Comparison of ENCODE assay signal across 11 cellular contexts in genomic region chr20:31579941-31580651, GRCh38. TPM values are rescaled to one million over a fixed set of nuclear protein-coding genes. Genes with fewer than 3 reads are reported as not detected.
DNase-seq lines count a peak whose midpoint lies in the region; TF ChIP-seq lines count a peak whose summit lies in the region.
"Not testable (repeated sequence)": the region's sequence is repeated elsewhere in the genome, so short reads cannot be mapped to it uniquely, and the experiment has no call there.
"Had no signal": no experiment of that assay in that cellular context is flagged by ENCODE, and none has a peak within 500 bp of the region (broad histone marks: within the 10 kb centered on the region; RNA-seq: fewer than 3 reads in every experiment).

No MANE protein-coding gene starts in this region.

- H3K36me3 Mint-ChIP-seq in brain, neural progenitor cell: not testable (repeated sequence)

- H3K56ac ChIP-seq in mesendoderm (ENCODE audit: low read length) = peak overlapping the region; percentile 31

- H3K27ac Mint-ChIP-seq in brain (peak overlapping the region in 4 of 5 experiments; percentile 6 to 74 (median 46)), neural progenitor cell (peak overlapping the region; percentile 96)

- H3K9me3 ChIP-seq in GM23248 (ENCODE audit: low read depth); HUES6 (ENCODE audit: control insufficient read depth, insufficient read depth, low read depth, low read length); SK-N-MC (ENCODE audit: low read depth, low read length); hepatocyte (ENCODE audit: low read depth); neural progenitor cell (ENCODE audit: low read depth): not testable (repeated sequence)

- not testable (repeated sequence) for H4K5ac ChIP-seq in mesendoderm (ENCODE audit: low read length)

- not testable (repeated sequence) for H3K23ac ChIP-seq in mesendoderm (ENCODE audit: low read length)

- H3K9me3 Mint-ChIP-seq in brain, neural progenitor cell: not testable (repeated sequence)

- H2BK15ac ChIP-seq in mesendoderm (replicated peaks; ENCODE audit: low read depth) = peak overlapping the region; percentile 37

- not testable (repeated sequence) for H3K9me2 ChIP-seq in GM23248 (ENCODE audit: insufficient read depth); hepatocyte (replicated peaks; ENCODE audit: insufficient read depth)

- H3K27ac ChIP-seq in GM23248 (0 out of 2 replicates have a peak overlapping the region, but pooled peaks have one; percentile 26), HUES6 (ENCODE audit: low read depth, low read length) (peak overlapping the region; percentile 46), SK-N-MC (peak overlapping the region; percentile 61; the same call in 1 of the 2 replicates), mesendoderm (ENCODE audit: low read depth, low read length) (peak overlapping the region; percentile 48), neural progenitor cell (peak overlapping the region; percentile 39)
- H3K27ac ChIP-seq in hepatocyte = not testable (repeated sequence)

- H3K4me3 Mint-ChIP-seq in brain, neural progenitor cell: not testable (repeated sequence)

- H3K4me3 ChIP-seq in GM23248; HUES6 (ENCODE audit: low read depth, low read length); SK-N-MC; hepatocyte; mesendoderm (ENCODE audit: low read length); neural progenitor cell: not testable (repeated sequence)

- not testable (repeated sequence) for H3K4me2 ChIP-seq in GM23248 (ENCODE audit: unreplicated experiment); hepatocyte; mesendoderm (ENCODE audit: low read length); neural progenitor cell

- not testable (repeated sequence) for H4K20me1 ChIP-seq in GM23248 (ENCODE audit: insufficient read depth); hepatocyte (ENCODE audit: insufficient read depth, poor library complexity, severe bottlenecking); neural progenitor cell (ENCODE audit: low read depth)

- TF ChIP-seq CTCF in brain (conservative IDR thresholded peaks at IDR 0.05); hepatocyte (IDR thresholded peaks at IDR 0.05; ENCODE audit: poor library complexity); neural progenitor cell (IDR thresholded peaks at IDR 0.05): not testable (repeated sequence)

- H3F3A ChIP-seq in GM23248 (ENCODE audit: insufficient read depth) = not testable (repeated sequence)
- peaks cover 26% of the 10 kb centered on the region for H3F3A ChIP-seq in neural progenitor cell (ENCODE audit: low read depth)

- not testable (repeated sequence) for H4K8ac ChIP-seq in mesendoderm (ENCODE audit: low read depth, low read length)

- H3K36me3 ChIP-seq in GM23248 (ENCODE audit: low read depth); HUES6 (ENCODE audit: control insufficient read depth, insufficient read depth, low read length); SK-N-MC (ENCODE audit: insufficient read depth, low read length); hepatocyte (replicated peaks; ENCODE audit: insufficient read depth, low read depth); mesendoderm (ENCODE audit: control insufficient read depth, insufficient read depth, low read length); neural progenitor cell: not testable (repeated sequence)

- not testable (repeated sequence) for H3K27me3 ChIP-seq in GM23248 (replicated peaks; ENCODE audit: insufficient read depth); HUES6 (ENCODE audit: control insufficient read depth, insufficient read depth, low read length); hepatocyte; mesendoderm (ENCODE audit: insufficient read depth, low read length, poor library complexity); neural progenitor cell

- H2BK120ac ChIP-seq in mesendoderm (ENCODE audit: low read depth, low read length) = not testable (repeated sequence)

- not testable (repeated sequence) for DNase-seq in GM23248; SK-N-MC (ENCODE audit: low read depth, low spot score); mesendoderm; neural progenitor cell (ENCODE audit: low spot score)
- DNase-seq in hepatocyte (ENCODE audit: low spot score) = peak; percentile 1

- H3K4ac ChIP-seq in mesendoderm (ENCODE audit: low read depth, low read length) = not testable (repeated sequence)

- 95 to 97% methylated on average over 17 of the region's 17 CpGs for WGBS in GM23248 (ENCODE audit: low coverage in 1 of 2, low lambda C conversion rate in 2 of 2, missing lambda C conversion rate in 2 of 2), 2 experiments
- 97% methylated on average over 17 of the region's 17 CpGs for WGBS in hepatocyte (ENCODE audit: low lambda C conversion rate, missing lambda C conversion rate)
- no CpG with 5 or more reads among the region's 17 CpGs for WGBS in mesendoderm (ENCODE audit: extremely low coverage, insufficient coverage, low lambda C conversion rate)

- H3K9ac ChIP-seq in GM23248 (peak overlapping the region; percentile 20; the same call in 1 of the 2 replicates), HUES6 (ENCODE audit: low read length) (peak overlapping the region; percentile 27)
- H3K9ac ChIP-seq in SK-N-MC (ENCODE audit: insufficient read length); mesendoderm (ENCODE audit: low read length); neural progenitor cell: not testable (repeated sequence)

- not testable (repeated sequence) for H2BK5ac ChIP-seq in mesendoderm (ENCODE audit: low read length)

- not testable (repeated sequence) for H3K4me1 ChIP-seq in GM23248 (ENCODE audit: insufficient read depth); hepatocyte (ENCODE audit: insufficient read depth); mesendoderm (ENCODE audit: control insufficient read depth, low read depth, low read length)
- H3K4me1 ChIP-seq in HUES6 (ENCODE audit: control insufficient read depth, insufficient read depth, low read length) (peaks cover 38% of the 10 kb centered on the region), neural progenitor cell (peaks cover 14% of the 10 kb centered on the region)

- in situ Hi-C loops in GM23248 (cut with MboI) = not testable (repeated sequence)

- H2AK5ac ChIP-seq in mesendoderm (ENCODE audit: low read length) = not testable (repeated sequence)

- H3K79me2 ChIP-seq in GM23248 (ENCODE audit: insufficient read depth); hepatocyte; mesendoderm (ENCODE audit: control insufficient read depth, insufficient read depth, low read length); neural progenitor cell (ENCODE audit: low read depth): not testable (repeated sequence)

- H3K4me1 Mint-ChIP-seq in brain (peaks cover 14% of the 10 kb centered on the region), neural progenitor cell (peaks cover 33% of the 10 kb centered on the region)

- not testable (repeated sequence) for H3K79me1 ChIP-seq in mesendoderm (ENCODE audit: low read length)

- not testable (repeated sequence) for H3K27me3 Mint-ChIP-seq in brain; neural progenitor cell (ENCODE audit: insufficient read depth, low read depth)

- peak overlapping the region; percentile 47; the same call in 1 of the 2 replicates for H2AFZ ChIP-seq in GM23248
- not testable (repeated sequence) for H2AFZ ChIP-seq in hepatocyte; neural progenitor cell (replicated peaks)

- not testable (repeated sequence) for H3K18ac ChIP-seq in mesendoderm (ENCODE audit: low read length)

RNA-seq across cellular contexts. Expression of gene ID1, which starts 25.0 kb away (rescaled TPM):
- 583 and 780 TPM in 2 replicates for total RNA-seq in GM23248 (2014; rRNA removed; shearing (Covaris generic))
- polyA plus RNA-seq in GM23248 (2016; fragmentation: Nextera tagmentation; extraction: Ambion mirVana) (248 TPM in 2 replicates), brain (ENCODE audit: insufficient read depth, low read depth, low replicate concordance) (109 TPM), hepatocyte (310 and 388 TPM in 2 replicates)
- total RNA-seq in hepatocyte (616 and 651 TPM in 2 replicates), neural progenitor cell (ENCODE audit: low replicate concordance) (80.8 and 133 TPM in 2 replicates)
- polyA plus RNA-seq in mesendoderm (2013, experiment 1 of 2) = 298 TPM
- 282 TPM for polyA plus RNA-seq in mesendoderm (2013, experiment 2 of 2)

RNA-seq across cellular contexts. Expression of gene COX4I2, which starts 57.6 kb away (rescaled TPM):
- not detected in 2 replicates for total RNA-seq in GM23248 (2014; rRNA removed; shearing (Covaris generic))
- polyA plus RNA-seq in GM23248 (2016; fragmentation: Nextera tagmentation; extraction: Ambion mirVana) = not detected in 2 replicates
- polyA plus RNA-seq in brain (ENCODE audit: insufficient read depth, low read depth, low replicate concordance) = 6.3 TPM
- total RNA-seq in hepatocyte = 0.68 and 3.6 TPM in 2 replicates
- 0.37 and 3.3 TPM in 2 replicates for polyA plus RNA-seq in hepatocyte
- 0.06 TPM for polyA plus RNA-seq in mesendoderm (2013, experiment 1 of 2)
- not detected for polyA plus RNA-seq in mesendoderm (2013, experiment 2 of 2)
- not detected in 2 replicates for total RNA-seq in neural progenitor cell (ENCODE audit: low replicate concordance)
- total RNA-seq: CD4-positive, alpha-beta memory T cell; H4 had no signal
- polyA plus RNA-seq: A549; AG04450; CD4-positive, alpha-beta memory T cell had no signal
